18 cellular contexts compared by ENCODE assay signal in the genomic region with DNA sequence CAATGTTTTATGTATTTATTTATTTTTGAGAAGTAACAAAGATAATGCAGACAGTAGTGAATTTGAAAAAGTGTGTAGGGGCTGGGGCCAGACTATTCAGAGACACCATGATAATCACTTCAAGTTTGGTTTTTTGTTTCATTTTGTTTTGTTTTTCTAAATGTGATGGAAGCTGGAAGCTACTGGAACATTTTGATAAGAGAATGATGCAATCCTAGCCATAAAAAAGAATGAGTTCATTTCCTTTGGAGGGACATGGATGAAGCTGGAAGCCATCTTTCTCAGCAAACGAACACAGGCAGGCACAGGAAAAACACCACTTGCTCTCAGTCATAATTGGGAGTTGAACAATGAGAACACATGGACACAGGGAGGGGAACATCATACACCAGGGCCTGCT.
"Had no signal": no experiment of that assay in that cellular context is flagged by ENCODE, and none has a peak within 500 bp of the region (broad histone marks: within the 10 kb centered on the region; RNA-seq: fewer than 3 reads in every experiment).

No MANE protein-coding gene starts in this region.

- ATAC-seq: activated CD4-positive, alpha-beta T cell treated with anti-CD3 and anti-CD28 coated beads for 36 hours; activated CD8-positive, alpha-beta T cell treated with anti-CD3 and anti-CD28 coated beads for 36 hours; activated naive CD4-positive, alpha-beta T cell treated with anti-CD3 and anti-CD28 coated beads, Interleukin-2, amount 50 U/mL, for 72 hours; heart left ventricle; left colon; naive thymus-derived CD8-positive, alpha-beta T cell; stimulated activated naive CD8-positive, alpha-beta T cell treated with anti-CD3 and anti-CD28 coated beads, Interleukin-15, Interleukin-2, amounts not matched to agents 100 U/mL and 50 U/mL, for 24 hours had no signal

- H3K4me3 ChIP-seq: heart left ventricle, smooth muscle cell, suprapubic skin had no signal

- H3K4me1 ChIP-seq: heart left ventricle, suprapubic skin had no signal

- H3K27ac ChIP-seq: heart left ventricle, suprapubic skin had no signal

- DNase-seq: activated CD4-positive, alpha-beta T cell treated with anti-CD3 and anti-CD28 coated beads for 36 hours; activated CD8-positive, alpha-beta memory T cell treated with anti-CD3 and anti-CD28 coated beads, Interleukin-2, amount 50 U/mL, for 4 hours; activated CD8-positive, alpha-beta T cell treated with anti-CD3 and anti-CD28 coated beads for 36 hours; activated effector memory CD4-positive, alpha-beta T cell treated with anti-CD3 and anti-CD28 coated beads, Interleukin-2, amount 50 U/mL, for 16 hours; activated T-cell treated with anti-CD3 and anti-CD28 coated beads, Interleukin-2, amount 50 U/mL, for 48 hours; amygdala; effector memory CD4-positive, alpha-beta T cell; heart left ventricle; immature natural killer cell; left colon; naive thymus-derived CD8-positive, alpha-beta T cell; stimulated activated CD4-positive, alpha-beta T cell treated with anti-CD3 and anti-CD28 coated beads, Interleukin-4, amount 100 ng/mL, for 4 hours; stimulated activated CD8-positive, alpha-beta memory T cell treated with anti-CD3 and anti-CD28 coated beads, Interleukin-4, amount 100 ng/mL, for 48 hours; stimulated activated naive CD8-positive, alpha-beta T cell treated with anti-CD3 and anti-CD28 coated beads, Interleukin-15, Interleukin-2, amounts not matched to agents 100 U/mL and 50 U/mL, for 24 hours; trophoblast cell had no signal

- H3K36me3 ChIP-seq: heart left ventricle, suprapubic skin had no signal

- H3K9me3 ChIP-seq: suprapubic skin had no signal

- H3K27me3 ChIP-seq: heart left ventricle, suprapubic skin had no signal
